Comparison of ENCODE assay signal across 25 cellular contexts in the genomic region with DNA sequence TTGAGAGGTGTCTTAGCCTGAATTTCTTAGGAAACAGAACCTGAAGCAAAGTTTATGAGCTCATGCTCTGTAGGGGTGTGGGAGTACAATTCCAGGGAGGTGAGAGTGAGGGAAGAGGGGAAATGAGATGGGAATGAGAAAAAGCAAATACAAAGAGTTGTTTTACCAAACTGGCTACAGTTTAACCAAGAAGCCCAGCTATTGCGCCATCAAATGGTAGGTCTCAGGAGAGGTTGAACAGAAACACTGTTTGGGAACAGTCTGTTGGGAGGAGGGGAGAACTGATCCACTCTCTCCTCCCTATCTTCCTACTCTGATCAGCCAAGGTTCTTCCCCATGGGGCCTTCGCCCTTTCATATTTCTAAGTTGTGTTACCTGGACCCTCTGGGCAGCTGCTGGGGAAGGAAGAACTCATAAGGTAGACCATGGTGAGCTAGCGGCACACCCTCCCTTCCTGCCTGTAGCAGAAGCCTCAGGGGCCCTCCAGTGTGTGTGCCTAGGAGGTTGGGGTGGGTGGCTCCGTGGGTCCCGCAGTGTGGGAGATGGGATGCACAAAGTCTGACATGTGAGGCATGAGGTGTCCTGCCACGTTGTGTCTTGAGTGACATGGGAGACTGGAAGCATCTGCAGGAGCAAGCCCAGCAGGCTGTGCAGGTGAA.
"Had no signal": no experiment of that assay in that cellular context is flagged by ENCODE, and none has a peak within 500 bp of the region (broad histone marks: within the 10 kb centered on the region; RNA-seq: fewer than 3 reads in every experiment).

No MANE protein-coding gene starts in this region.

- H2AFZ ChIP-seq: neural progenitor cell had no signal

- H3K36me3 Mint-ChIP-seq: mesothelial cell of epicardium; naive B cell; natural killer cell treated with Interleukin-12 subunit alpha and Interleukin-12 subunit beta and Interleukin-15 and Interleukin-18, amount 100 ng/mL, for 72 hours; neural progenitor cell; stimulated activated naive B cell treated with anti-CD40 and anti-IgM and Interleukin-4, amounts not matched to agents 10 μg/mL and 1 μg/mL and 100 μg/mL, for 72 hours had no signal

- H3K9ac ChIP-seq: neural progenitor cell had no signal

- H3K4me3 ChIP-seq: coronary artery, esophagus muscularis mucosa, heart right ventricle, left lung, mucosa of descending colon, neural progenitor cell, prostate gland, skin epidermis, spleen, stomach, thyroid gland had no signal

- H3K27ac ChIP-seq: coronary artery, esophagus muscularis mucosa, foreskin keratinocyte, heart right ventricle, left lung, neural progenitor cell, prostate gland, skin epidermis, spleen, stomach, thyroid gland had no signal

- H3K4me2 ChIP-seq: neural progenitor cell had no signal

- H3K36me3 ChIP-seq: esophagus muscularis mucosa, heart right ventricle, left lung, neural progenitor cell, prostate gland, spleen, stomach, thyroid gland had no signal

- DNase-seq: dermis blood vessel endothelial cell; effector memory CD4-positive, alpha-beta T cell; foreskin keratinocyte; glutamatergic neuron; heart right ventricle; hippocampal formation; left cardiac atrium; left lung; mesenchymal stem cell; mucosa of descending colon; naive B cell; right cardiac atrium; spleen; stimulated activated CD4-positive, alpha-beta T cell treated with anti-CD3 and anti-CD28 coated beads, Interleukin-4, amount 100 ng/mL, for 4 hours; stimulated activated naive B cell treated with anti-CD40 and anti-IgM and Interleukin-4, amounts not matched to agents 10 μg/mL and 1 μg/mL and 100 μg/mL, for 72 hours; stomach; thyroid gland; trophoblast cell had no signal

- H3K4me1 ChIP-seq: esophagus muscularis mucosa, foreskin keratinocyte, left lung, prostate gland, spleen, stomach, thyroid gland had no signal

- H3K4me1 Mint-ChIP-seq: mesothelial cell of epicardium; naive B cell; neural progenitor cell; stimulated activated naive B cell treated with anti-CD40 and anti-IgM and Interleukin-4, amounts not matched to agents 10 μg/mL and 1 μg/mL and 100 μg/mL, for 72 hours had no signal

- H3K9me3 ChIP-seq: esophagus muscularis mucosa, heart right ventricle, left lung, mucosa of descending colon, prostate gland, spleen, stomach, thyroid gland had no signal

- H3K4me3 Mint-ChIP-seq: mesothelial cell of epicardium; naive B cell; natural killer cell treated with Interleukin-12 subunit alpha and Interleukin-12 subunit beta and Interleukin-15 and Interleukin-18, amount 100 ng/mL, for 72 hours; neural progenitor cell; stimulated activated naive B cell treated with anti-CD40 and anti-IgM and Interleukin-4, amounts not matched to agents 10 μg/mL and 1 μg/mL and 100 μg/mL, for 72 hours had no signal

- H3K9me3 Mint-ChIP-seq: mesothelial cell of epicardium; natural killer cell treated with Interleukin-12 subunit alpha and Interleukin-12 subunit beta and Interleukin-15 and Interleukin-18, amount 100 ng/mL, for 72 hours; neural progenitor cell; stimulated activated naive B cell treated with anti-CD40 and anti-IgM and Interleukin-4, amounts not matched to agents 10 μg/mL and 1 μg/mL and 100 μg/mL, for 72 hours had no signal

- H3K27me3 ChIP-seq: esophagus muscularis mucosa, foreskin keratinocyte, left lung, stomach, thyroid gland had no signal

- H3K27ac Mint-ChIP-seq: mesothelial cell of epicardium; naive B cell; natural killer cell treated with Interleukin-12 subunit alpha and Interleukin-12 subunit beta and Interleukin-15 and Interleukin-18, amount 100 ng/mL, for 72 hours; neural progenitor cell; stimulated activated naive B cell treated with anti-CD40 and anti-IgM and Interleukin-4, amounts not matched to agents 10 μg/mL and 1 μg/mL and 100 μg/mL, for 72 hours had no signal

- ATAC-seq: foreskin keratinocyte; heart right ventricle; left cardiac atrium; left lung; mucosa of descending colon; right cardiac atrium; stimulated activated naive B cell treated with anti-CD40 and anti-IgM and Interleukin-4, amounts not matched to agents 10 μg/mL and 1 μg/mL and 100 μg/mL, for 72 hours had no signal
